In genomic region chr9:70413798-70414775, GRCh38 we compare ENCODE assay signal across 8 cellular contexts. TPM values are rescaled to one million over a fixed set of nuclear protein-coding genes. Genes with fewer than 3 reads are reported as not detected.
DNase-seq lines count a peak whose midpoint lies in the region; ATAC-seq and TF ChIP-seq lines count a peak whose summit lies in the region.

TSS of gene KLF9 (minus strand) at chr9:70414657. CDS start at chr9:70413363, 1,294 bp downstream.

- intact Hi-C loops in natural killer cell (cut with micrococcal nuclease) = loop anchor here (1.0 to 10.0 kb wide), 5 partner anchors 16 to 1951 kb away; partner anchors contain the start of gene ZFAND5

- H3K4me3 Mint-ChIP-seq in natural killer cell = peak within 1 kb of the TSS; percentile 99

- H3K4me3 ChIP-seq in fibroblast of mammary gland (ENCODE audit: control insufficient read depth, low read depth, low read length) = peak within 1 kb of the TSS; percentile 99

- no peak for TF ChIP-seq CTCF in fibroblast of mammary gland (conservative IDR thresholded peaks at IDR 0.05; ENCODE audit: control insufficient read depth, insufficient read depth, low read depth, low read length)
- no peak for TF ChIP-seq CTCF in natural killer cell (IDR thresholded peaks at IDR 0.05)

- no peaks in the 10 kb centered on the region for H3K9me3 ChIP-seq in KOPT-K1 (ENCODE audit: insufficient read depth, low read length, poor library complexity, severe bottlenecking)

- H3K27ac ChIP-seq in KOPT-K1 (ENCODE audit: low read depth, low read length, poor library complexity, severe bottlenecking) = peak within 1 kb of the TSS; percentile 6

- no peaks in the 10 kb centered on the region for H3K36me3 Mint-ChIP-seq in natural killer cell

- H3K27ac Mint-ChIP-seq in natural killer cell = peak within 1 kb of the TSS; percentile 99 to 100

- peaks cover 44% of the 10 kb centered on the region in 2 donors for H3K4me1 Mint-ChIP-seq in natural killer cell

- DNase-seq in DMS79 treated with DMSO at 0.1 percent for 48 hours (lab: John Stamatoyannopoulos, UW) = peak; percentile 45
- peak; percentile 85 to 89 for DNase-seq in SHP77 (lab: John Stamatoyannopoulos, UW)
- DNase-seq in activated T-helper 9 cell treated with anti-CD3 and anti-CD28 coated beads, Interleukin-2, amount 50 U/mL, for 16 hours (ENCODE audit: low read depth) = peak; percentile 84
- peak; percentile 98 for DNase-seq in fibroblast of mammary gland (ENCODE audit: low read depth)
- peak; percentile 88 for DNase-seq in natural killer cell
- DNase-seq in stimulated activated naive CD4-positive, alpha-beta T cell (lab: John Stamatoyannopoulos, UW) = peak; percentile 84 to 97 (median 94)

- no peaks in the 10 kb centered on the region for H3K36me3 ChIP-seq in KOPT-K1 (ENCODE audit: insufficient read depth, low read length)

- H3K9me3 Mint-ChIP-seq in natural killer cell = no peaks in the 10 kb centered on the region

- ATAC-seq in GM21786 (IDR thresholded peaks at IDR 0.05; ENCODE audit: unreplicated experiment) (peak; percentile 63), natural killer cell (peak; percentile 71 to 92 (median 82))

- no peaks in the 10 kb centered on the region for H3K27me3 Mint-ChIP-seq in natural killer cell (ENCODE audit: low read depth in 2 of 2)

RNA-seq across cellular contexts. Expression of gene KLF9, which starts in this region (rescaled TPM):
- total RNA-seq in natural killer cell = 10 to 100 TPM; 47.7 to 79.3 (median 51.2) TPM

Comparison
In these comparisons a context has a peak if more than half of its experiments do, and no peak if none do; other contexts are left out.
1. Peak in every context shown above with its lines: DNase-seq, ATAC-seq, H3K4me3 ChIP-seq and H3K27ac ChIP-seq.
2. DNase-seq: peak in every context shown above with its lines; median percentile 98 in fibroblast of mammary gland; 94 in stimulated activated naive CD4-positive, alpha-beta T cell; 88 in natural killer cell; 87 in SHP77; 84 in activated T-helper 9 cell treated with anti-CD3 and anti-CD28 coated beads, Interleukin-2, amount 50 U/mL, for 16 hours; 45 in DMS79 treated with DMSO at 0.1 percent for 48 hours.